Comparison of ENCODE assay signal across 9 cellular contexts in genomic region chr4:25031077-25031606, GRCh38. TPM values are rescaled to one million over a fixed set of nuclear protein-coding genes. Genes with fewer than 3 reads are reported as not detected.
DNase-seq lines count a peak whose midpoint lies in the region; TF ChIP-seq lines count a peak whose summit lies in the region.
"Had no signal": no experiment of that assay in that cellular context is flagged by ENCODE, and none has a peak within 500 bp of the region (broad histone marks: within the 10 kb centered on the region; RNA-seq: fewer than 3 reads in every experiment).

No MANE protein-coding gene starts in this region.

- H3K27me3 ChIP-seq in KMS-11 (ENCODE audit: insufficient read depth, low read depth) (no peaks in the 10 kb centered on the region), endocrine pancreas (ENCODE audit: control insufficient read depth, insufficient read depth, low read length) (no peaks in the 10 kb centered on the region)

- no peak overlapping the region for H3K27ac ChIP-seq in KMS-11

- H2AFZ ChIP-seq in KMS-11 (ENCODE audit: low read depth): peak overlapping the region; percentile 76; the same call in 1 of the 2 replicates

- H3K4me1 ChIP-seq in KMS-11 (ENCODE audit: low read depth, poor library complexity, severe bottlenecking) (no peaks in the 10 kb centered on the region), endocrine pancreas (ENCODE audit: control insufficient read depth, insufficient read depth, low read length) (no peaks in the 10 kb centered on the region)

- TF ChIP-seq CTCF in AG10803 (conservative IDR thresholded peaks at IDR 0.05; ENCODE audit: low read length): no peak
- no peak for TF ChIP-seq CTCF in KMS-11 (conservative IDR thresholded peaks at IDR 0.05; ENCODE audit: low read depth, low read length)

- H3K9ac ChIP-seq in KMS-11 (no peak overlapping the region), endocrine pancreas (ENCODE audit: control insufficient read depth, insufficient read depth, low read length) (peak overlapping the region; percentile 54)

- H3K79me2 ChIP-seq in KMS-11 (ENCODE audit: insufficient read depth, low read depth): no peaks in the 10 kb centered on the region

- H3K4me3 ChIP-seq in AG10803 (ENCODE audit: low read length) (peak overlapping the region; percentile 10; the same call in 1 of the 2 replicates), KMS-11 (IDR thresholded peaks at IDR 0.05; ENCODE audit: insufficient read depth, low read depth, low read length) (no peak overlapping the region), endocrine pancreas (ENCODE audit: control insufficient read depth, insufficient read depth, low read length) (no peak overlapping the region)

- H3K4me2 ChIP-seq in KMS-11: peak overlapping the region; percentile 13; the same call in 1 of the 2 replicates

- peak; percentile 6 for DNase-seq in AG10803 (ENCODE audit: low read depth)
- peak; percentile 47 for DNase-seq in myocyte (ENCODE audit: low read depth)
- no peak for DNase-seq in stimulated activated CD4-positive, alpha-beta T cell treated with anti-CD3 and anti-CD28 coated beads, Interleukin-4, amount 100 ng/mL, for 24 hours
- no peak for DNase-seq in UCSD-AML1 (lab: John Stamatoyannopoulos, UW; ENCODE audit: unreplicated experiment)
- DNase-seq in H4 (ENCODE audit: low spot score): no peak
- DNase-seq in NOMO-1 (lab: John Stamatoyannopoulos, UW; ENCODE audit: unreplicated experiment in 2 of 2): no peak
- DNase-seq: activated naive CD8-positive, alpha-beta T cell treated with anti-CD3 and anti-CD28 coated beads, Interleukin-2, amount 10 ng/mL, durations not matched to agents 7 days and 5 days had no signal

- H3K9me3 ChIP-seq in endocrine pancreas (ENCODE audit: control insufficient read depth, low read length): no peaks in the 10 kb centered on the region

- no peaks in the 10 kb centered on the region for H4K20me1 ChIP-seq in KMS-11 (ENCODE audit: insufficient read depth)

- H3K36me3 ChIP-seq in KMS-11 (ENCODE audit: insufficient read depth) (no peaks in the 10 kb centered on the region), endocrine pancreas (ENCODE audit: control insufficient read depth, insufficient read depth, low read length) (no peaks in the 10 kb centered on the region)

RNA-seq across cellular contexts. Expression of gene LGI2, which starts 0.4 kb away (rescaled TPM):
- not detected in 2 replicates for total RNA-seq in myocyte
- not detected for polyA plus RNA-seq in myocyte (2012)
- total RNA-seq in H4 (2014; rRNA removed; shearing (Covaris generic)): 0.04 and 0.12 TPM in 2 replicates
- total RNA-seq: activated naive CD8-positive, alpha-beta T cell treated with anti-CD3 and anti-CD28 coated beads, Interleukin-2, amount 10 ng/mL, durations not matched to agents 7 days and 5 days had no signal

Comparison
In these comparisons a context has a peak if more than half of its experiments do, and no peak if none do; other contexts are left out.
1. DNase-seq: peak in AG10803 (single experiment) and myocyte (single experiment); none in stimulated activated CD4-positive, alpha-beta T cell treated with anti-CD3 and anti-CD28 coated beads, Interleukin-4, amount 100 ng/mL, for 24 hours (single experiment), UCSD-AML1 (single experiment), H4 (single experiment) and NOMO-1 (0 of 2).